ENCODE assay signal across 17 cellular contexts in genomic region chr3:136708339-136708985, GRCh38.
"Had no signal": no experiment of that assay in that cellular context is flagged by ENCODE, and none has a peak within 500 bp of the region (broad histone marks: within the 10 kb centered on the region; RNA-seq: fewer than 3 reads in every experiment).

No MANE protein-coding gene starts in this region.

- H3K9me3 Mint-ChIP-seq: activated naive CD4-positive, alpha-beta T cell treated with anti-CD3 and anti-CD28 coated beads, Interleukin-2, amount 50 U/mL, for 72 hours; stimulated activated naive CD8-positive, alpha-beta T cell treated with anti-CD3 and anti-CD28 coated beads, Interleukin-15, amount 100 ng/mL, for 72 hours had no signal

- H3K4me3 Mint-ChIP-seq: brain; neural crest cell; stimulated activated naive CD8-positive, alpha-beta T cell treated with anti-CD3 and anti-CD28 coated beads, Interleukin-15, amount 100 ng/mL, for 72 hours had no signal

- H3K27me3 Mint-ChIP-seq: brain; stimulated activated naive CD8-positive, alpha-beta T cell treated with anti-CD3 and anti-CD28 coated beads, Interleukin-15, amount 100 ng/mL, for 72 hours had no signal

- H3K27me3 ChIP-seq: esophagus squamous epithelium, ovary, testis had no signal

- ATAC-seq: activated naive CD4-positive, alpha-beta T cell treated with anti-CD3 and anti-CD28 coated beads, Interleukin-2, amount 50 U/mL, for 72 hours; stimulated activated naive CD8-positive, alpha-beta T cell treated with anti-CD3 and anti-CD28 coated beads, Interleukin-15, amount 100 ng/mL, for 72 hours had no signal

- H3K4me1 ChIP-seq: testis had no signal

- H3K27ac ChIP-seq: esophagus squamous epithelium, ovary, testis had no signal

- H3K27ac Mint-ChIP-seq: activated naive CD4-positive, alpha-beta T cell treated with anti-CD3 and anti-CD28 coated beads, Interleukin-2, amount 50 U/mL, for 72 hours; brain; stimulated activated naive CD8-positive, alpha-beta T cell treated with anti-CD3 and anti-CD28 coated beads, Interleukin-15, amount 100 ng/mL, for 72 hours had no signal

- H3K36me3 ChIP-seq: ovary had no signal

- H3K4me1 Mint-ChIP-seq: brain had no signal

- H3K4me3 ChIP-seq: esophagus squamous epithelium, ovary, testis had no signal

- H3K9me3 ChIP-seq: esophagus squamous epithelium, ovary, testis had no signal

- DNase-seq: activated CD4-positive, alpha-beta T cell treated with anti-CD3 and anti-CD28 coated beads, Interleukin-2, amount 50 U/mL, for 4 hours; activated CD4-positive, CD25-positive, alpha-beta regulatory T cell treated with anti-CD3 and anti-CD28 coated beads, Interleukin-2, amount 50 U/mL, for 72 hours; activated effector memory CD4-positive, alpha-beta T cell treated with Interleukin-2 at 50 U/mL for 16 hours; activated T-cell treated with anti-CD3 and anti-CD28 coated beads, Interleukin-2, amount 50 U/mL, for 1 hour; amygdala; cerebellar nuclear complex; esophagus squamous epithelium; foreskin melanocyte; ovary; retina; stimulated activated CD4-positive, alpha-beta T cell treated with anti-CD3 and anti-CD28 coated beads, Interleukin-15, amount 100 ng/mL, for 24 hours; stimulated activated CD4-positive, alpha-beta T cell treated with anti-CD3 and anti-CD28 coated beads, Interleukin-4, amount 100 ng/mL, for 24 hours; stimulated activated naive CD8-positive, alpha-beta T cell treated with anti-CD3 and anti-CD28 coated beads, Interleukin-15, amount 100 ng/mL, for 72 hours; testis had no signal
